8 cellular contexts compared by ENCODE assay signal in the genomic region with DNA sequence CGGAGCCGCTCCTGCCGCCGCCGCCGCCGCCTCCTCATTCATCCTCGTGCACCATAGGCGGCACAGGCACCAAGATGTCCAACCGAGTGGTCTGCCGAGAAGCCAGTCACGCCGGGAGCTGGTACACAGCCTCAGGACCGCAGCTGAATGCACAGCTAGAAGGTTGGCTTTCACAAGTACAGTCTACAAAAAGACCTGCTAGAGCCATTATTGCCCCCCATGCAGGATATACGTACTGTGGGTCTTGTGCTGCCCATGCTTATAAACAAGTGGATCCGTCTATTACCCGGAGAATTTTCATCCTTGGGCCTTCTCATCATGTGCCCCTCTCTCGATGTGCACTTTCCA. TPM values are rescaled to one million over a fixed set of nuclear protein-coding genes. Genes with fewer than 3 reads are reported as not detected.
DNase-seq lines count a peak whose midpoint lies in the region; ATAC-seq and TF ChIP-seq lines count a peak whose summit lies in the region.
"Not testable (repeated sequence)": the region's sequence is repeated elsewhere in the genome, so short reads cannot be mapped to it uniquely, and the experiment has no call there.

No MANE protein-coding gene starts in this region.

- DNase-seq in CD4-positive, CD25-positive, alpha-beta regulatory T cell; IMR-90; T-helper 17 cell; activated naive CD4-positive, alpha-beta T cell treated with anti-CD3 and anti-CD28 coated beads, Interleukin-2, amount 50 U/mL, for 72 hours (ENCODE audit: low spot score in 2 of 2); effector memory CD4-positive, alpha-beta T cell; neuronal stem cell (ENCODE audit: low spot score); thoracic aorta (ENCODE audit: low spot score): not testable (repeated sequence)

- not testable (repeated sequence) for H3K56ac ChIP-seq in IMR-90 (ENCODE audit: extremely low read depth, insufficient read depth, low read length)

- H3K9me3 ChIP-seq in CD4-positive, CD25-positive, alpha-beta regulatory T cell (ENCODE audit: control insufficient read depth in 2 of 2, low read length in 2 of 2); IMR-90 (ENCODE audit: control insufficient read depth, insufficient read depth, low read length); T-helper 17 cell (ENCODE audit: control insufficient read depth, low read length, poor library complexity, severe bottlenecking); effector memory CD4-positive, alpha-beta T cell (ENCODE audit: control insufficient read depth, low read length); neuronal stem cell (replicated peaks in 1 of 2; ENCODE audit: control insufficient read depth in 2 of 2, insufficient read depth in 1 of 2, low read depth in 1 of 2, low read length in 2 of 2); thoracic aorta: not testable (repeated sequence)

- 0 out of 2 replicates have a peak overlapping the region, but pooled peaks have one; percentile 30 for H3K4ac ChIP-seq in IMR-90 (ENCODE audit: low read depth, low read length)
- not testable (repeated sequence) for H3K4ac ChIP-seq in neuronal stem cell (ENCODE audit: low read length)

- not testable (repeated sequence) for TF ChIP-seq CTCF in IMR-90 (conservative IDR thresholded peaks at IDR 0.05; ENCODE audit: low read depth, low read length); thoracic aorta (IDR thresholded peaks at IDR 0.05)

- in situ Hi-C loops in IMR-90 (cut with MboI; ENCODE audit: low sequenced_read_pairs), result not testable (repeated sequence)

- not testable (repeated sequence) for H3K9ac ChIP-seq in IMR-90 (ENCODE audit: low read depth, low read length); neuronal stem cell (ENCODE audit: low read depth, low read length, poor library complexity)

- not testable (repeated sequence) for H4K91ac ChIP-seq in IMR-90 (ENCODE audit: insufficient read depth, low read depth, low read length); neuronal stem cell (ENCODE audit: low read depth, low read length, poor library complexity)

- H3K4me3 Mint-ChIP-seq in CD4-positive, CD25-positive, alpha-beta regulatory T cell, result peak overlapping the region; percentile 88 to 94 (median 92)
- peak overlapping the region; percentile 90 for H3K4me3 Mint-ChIP-seq in T-helper 17 cell

- not testable (repeated sequence) for H3K27me3 ChIP-seq in CD4-positive, CD25-positive, alpha-beta regulatory T cell (ENCODE audit: control insufficient read depth, insufficient read depth, low read length); IMR-90 (ENCODE audit: control insufficient read depth, insufficient read depth, low read length); effector memory CD4-positive, alpha-beta T cell (replicated peaks; ENCODE audit: control insufficient read depth, insufficient read depth, low read length, poor library complexity, severe bottlenecking); thoracic aorta (replicated peaks; ENCODE audit: insufficient read depth)
- peaks cover 10 to 51% (median 27%) of the 10 kb centered on the region in 3 experiments for H3K27me3 ChIP-seq in neuronal stem cell (ENCODE audit: control insufficient read depth in 3 of 3, insufficient read depth in 3 of 3, low read depth in 1 of 3, low read length in 3 of 3)

- H2BK20ac ChIP-seq in IMR-90 (ENCODE audit: low read depth, low read length), result not testable (repeated sequence)

- peaks cover 11 to 34% (median 26%) of the 10 kb centered on the region in 4 donors for H3K4me1 Mint-ChIP-seq in CD4-positive, CD25-positive, alpha-beta regulatory T cell
- peaks cover 24% of the 10 kb centered on the region for H3K4me1 Mint-ChIP-seq in T-helper 17 cell

- peaks cover 10% of the 10 kb centered on the region for H3K9me1 ChIP-seq in IMR-90 (ENCODE audit: insufficient read depth, low read length)

- H3K9me3 Mint-ChIP-seq in CD4-positive, CD25-positive, alpha-beta regulatory T cell; activated naive CD4-positive, alpha-beta T cell treated with anti-CD3 and anti-CD28 coated beads, Interleukin-2, amount 50 U/mL, for 72 hours: not testable (repeated sequence)

- not testable (repeated sequence) for H2BK12ac ChIP-seq in neuronal stem cell (ENCODE audit: low read length)

- H2BK120ac ChIP-seq in IMR-90 (ENCODE audit: low read depth, low read length); neuronal stem cell (ENCODE audit: low read depth, low read length): not testable (repeated sequence)

- TF ChIP-seq POLR2A in IMR-90 (IDR thresholded peaks at IDR 0.05; ENCODE audit: low read depth, low read length), result not testable (repeated sequence)

- H2AK5ac ChIP-seq in IMR-90 (ENCODE audit: low read depth, low read length); neuronal stem cell (ENCODE audit: low read depth, low read length): not testable (repeated sequence)

- not testable (repeated sequence) for H3K18ac ChIP-seq in IMR-90 (ENCODE audit: low read depth, low read length); neuronal stem cell (ENCODE audit: low read length)

- not testable (repeated sequence) for H3K23ac ChIP-seq in IMR-90 (ENCODE audit: low read depth, low read length); neuronal stem cell (ENCODE audit: low read depth, low read length, poor library complexity)

- not testable (repeated sequence) for TF ChIP-seq RAD21 in IMR-90 (IDR thresholded peaks at IDR 0.05; ENCODE audit: low read length)

- H3K4me3 ChIP-seq in CD4-positive, CD25-positive, alpha-beta regulatory T cell (ENCODE audit: low read depth, low read length), result peak overlapping the region; percentile 30
- peak overlapping the region; percentile 36 for H3K4me3 ChIP-seq in IMR-90 (ENCODE audit: insufficient read depth, low read depth, low read length)
- H3K4me3 ChIP-seq in effector memory CD4-positive, alpha-beta T cell (ENCODE audit: insufficient read depth, low read depth, low read length, poor library complexity, severe bottlenecking), result peak overlapping the region; percentile 13
- peak overlapping the region; percentile 8 for H3K4me3 ChIP-seq in iPS-11a (ENCODE audit: low read depth, low read length)
- H3K4me3 ChIP-seq in neuronal stem cell (ENCODE audit: low read length in 2 of 2), result peak overlapping the region; percentile 29 to 35
- peak overlapping the region; percentile 63 for H3K4me3 ChIP-seq in thoracic aorta

- H3K27ac Mint-ChIP-seq in CD4-positive, CD25-positive, alpha-beta regulatory T cell, result peak overlapping the region; percentile 79 to 83 (median 80)
- peak overlapping the region; percentile 75 for H3K27ac Mint-ChIP-seq in T-helper 17 cell
- peak overlapping the region; percentile 77 to 84 for H3K27ac Mint-ChIP-seq in activated naive CD4-positive, alpha-beta T cell treated with anti-CD3 and anti-CD28 coated beads, Interleukin-2, amount 50 U/mL, for 72 hours

- not testable (repeated sequence) for BruUV-seq in IMR-90 (replicated peaks; lab: Mats Ljungman, UMichigan)

- not testable (repeated sequence) for H3K14ac ChIP-seq in IMR-90 (replicated peaks; ENCODE audit: low read depth, low read length); neuronal stem cell (ENCODE audit: low read length)

- H3K36me3 ChIP-seq in CD4-positive, CD25-positive, alpha-beta regulatory T cell (ENCODE audit: control insufficient read depth, insufficient read depth, low read length); IMR-90 (ENCODE audit: control insufficient read depth, insufficient read depth, low read length); effector memory CD4-positive, alpha-beta T cell (ENCODE audit: control insufficient read depth, insufficient read depth, low read length); neuronal stem cell (replicated peaks in 1 of 2; ENCODE audit: control insufficient read depth in 2 of 2, insufficient read depth in 2 of 2, low read length in 2 of 2); thoracic aorta: not testable (repeated sequence)

- H3K79me1 ChIP-seq in IMR-90 (ENCODE audit: low read depth in 1 of 2, low read length in 2 of 2), result peaks cover 0 to 24% of the 10 kb centered on the region in 2 experiments; a peak in 2 of 4 replicates
- H3K79me1 ChIP-seq in neuronal stem cell (ENCODE audit: low read depth, low read length), result not testable (repeated sequence)

- H2BK15ac ChIP-seq in IMR-90 (ENCODE audit: low read depth, low read length); neuronal stem cell (ENCODE audit: low read length): not testable (repeated sequence)

- H2BK5ac ChIP-seq in IMR-90 (ENCODE audit: low read depth, low read length, poor library complexity, severe bottlenecking); neuronal stem cell (ENCODE audit: low read length): not testable (repeated sequence)

- CTCF ChIA-PET in IMR-90 (lab: Yijun Ruan, JAX), result not testable (repeated sequence)

- POLR2A ChIA-PET in IMR-90 (lab: Charles Lee; ENCODE audit: unreplicated experiment), result not testable (repeated sequence)

- not testable (repeated sequence) for H2AFZ ChIP-seq in IMR-90 (replicated peaks; ENCODE audit: low read length, poor library complexity)
- peak overlapping the region; percentile 72 for H2AFZ ChIP-seq in neuronal stem cell (ENCODE audit: low read length)

- H3K4me1 ChIP-seq in CD4-positive, CD25-positive, alpha-beta regulatory T cell (ENCODE audit: control insufficient read depth, insufficient read depth, low read length, poor library complexity, severe bottlenecking), result peaks cover 13% of the 10 kb centered on the region
- H3K4me1 ChIP-seq in IMR-90 (ENCODE audit: control insufficient read depth, insufficient read depth, low read length), result peaks cover 11% of the 10 kb centered on the region
- not testable (repeated sequence) for H3K4me1 ChIP-seq in effector memory CD4-positive, alpha-beta T cell (ENCODE audit: control insufficient read depth, insufficient read depth, low read length, poor library complexity, severe bottlenecking)
- H3K4me1 ChIP-seq in neuronal stem cell (ENCODE audit: control insufficient read depth in 2 of 2, insufficient read depth in 1 of 2, low read depth in 1 of 2, low read length in 2 of 2), result peaks cover 4 to 10% of the 10 kb centered on the region in 2 donors
- H3K4me1 ChIP-seq in thoracic aorta (ENCODE audit: control insufficient read depth in 1 of 2, low read depth in 2 of 2), result peaks cover 8 to 16% of the 10 kb centered on the region in 2 donors

- H3K4me2 ChIP-seq in IMR-90 (ENCODE audit: low read depth, low read length) (peak overlapping the region; percentile 30; the same call in 1 of the 2 replicates), neuronal stem cell (ENCODE audit: insufficient read depth, low read length, poor library complexity, severe bottlenecking) (peak overlapping the region; percentile 19)

- dilution Hi-C loops in IMR-90 (cut with HindIII; ENCODE audit: low sequenced_read_pairs, unreplicated experiment), result not testable (repeated sequence)

- not testable (repeated sequence) for H4K20me1 ChIP-seq in IMR-90 (ENCODE audit: insufficient read depth, low read length)

- peak overlapping the region in 1 of 2 experiments; percentile 61; a peak in 1 of 4 replicates for H4K8ac ChIP-seq in IMR-90 (ENCODE audit: low read depth in 2 of 2, low read length in 2 of 2)
- not testable (repeated sequence) for H4K8ac ChIP-seq in neuronal stem cell (ENCODE audit: low read depth, low read length)

- not testable (repeated sequence) for H2AK9ac ChIP-seq in IMR-90 (replicated peaks; ENCODE audit: low read depth, low read length, poor library complexity)

- H3K27me3 Mint-ChIP-seq in CD4-positive, CD25-positive, alpha-beta regulatory T cell, result peaks cover 19% of the 10 kb centered on the region
- not testable (repeated sequence) for H3K27me3 Mint-ChIP-seq in T-helper 17 cell

- H3K27ac ChIP-seq in CD4-positive, CD25-positive, alpha-beta regulatory T cell (ENCODE audit: insufficient read depth, low read length, poor library complexity, severe bottlenecking); IMR-90 (ENCODE audit: insufficient read depth, low read length); effector memory CD4-positive, alpha-beta T cell (ENCODE audit: insufficient read depth, low read length, poor library complexity, severe bottlenecking); neuronal stem cell (replicated peaks; ENCODE audit: low read length); thoracic aorta: not testable (repeated sequence)

- ATAC-seq in CD4-positive, CD25-positive, alpha-beta regulatory T cell (ENCODE audit: low read depth in 2 of 2); IMR-90 (ENCODE audit: low read depth); T-helper 17 cell; activated naive CD4-positive, alpha-beta T cell treated with anti-CD3 and anti-CD28 coated beads, Interleukin-2, amount 50 U/mL, for 72 hours; thoracic aorta (ENCODE audit: insufficient number of reproducible peaks, low FRiP score, low read depth): not testable (repeated sequence)

- intact Hi-C loops in IMR-90 (cut with micrococcal nuclease), result not testable (repeated sequence)

- not testable (repeated sequence) for H4K5ac ChIP-seq in IMR-90 (ENCODE audit: low read depth, low read length)

- WGBS in IMR-90 (ENCODE audit: extremely low coverage in 2 of 2, insufficient read length in 1 of 2), 2 experiments, result 20% methylated on average over 1 of the region's 18 CpGs; no CpG with 5 or more reads in 1 of the 2 experiments
- no CpG with 5 or more reads among the region's 18 CpGs for WGBS in neuronal stem cell (ENCODE audit: extremely low coverage in 2 of 2, insufficient read length in 2 of 2, insufficient replicate concordance in 1 of 2), 2 donors

- H3K36me3 Mint-ChIP-seq in CD4-positive, CD25-positive, alpha-beta regulatory T cell; T-helper 17 cell (ENCODE audit: low read depth); activated naive CD4-positive, alpha-beta T cell treated with anti-CD3 and anti-CD28 coated beads, Interleukin-2, amount 50 U/mL, for 72 hours: not testable (repeated sequence)

RNA-seq across cellular contexts. Expression of gene CBR3, which starts 4.5 kb away (rescaled TPM):
- 1.8 TPM for total RNA-seq in CD4-positive, CD25-positive, alpha-beta regulatory T cell
- polyA plus RNA-seq in CD4-positive, CD25-positive, alpha-beta regulatory T cell, result 10 to 100 TPM in 3 of 4 donors, 1 to 10 TPM in 1; 4.7 to 13.2 (median 10.8) TPM
- total RNA-seq in IMR-90 (2012; rRNA removed) (12.8 and 13.4 TPM in 2 replicates), T-helper 17 cell (1 to 10 TPM; 2.2 to 3.1 TPM), thoracic aorta (10 to 100 TPM; 19.3 to 27.6 TPM)
- 15.4 and 18.7 TPM in 2 replicates for polyA plus RNA-seq in IMR-90 (2012; rRNA removed)
- 12.7 and 18.1 TPM in 2 replicates for polyA plus RNA-seq in IMR-90 (2012; cell fraction: cytosol; rRNA removed)
- polyA plus RNA-seq in IMR-90 (2012; cell fraction: nucleus; rRNA removed; ENCODE audit: low replicate concordance), result 5.1 and 8.9 TPM in 2 replicates
- 10 to 100 TPM in 1 of 2 donors, 1 to 10 TPM in 1; 9.6 to 23.2 TPM for total RNA-seq in activated naive CD4-positive, alpha-beta T cell treated with anti-CD3 and anti-CD28 coated beads, Interleukin-2, amount 50 U/mL, for 72 hours
- not detected for polyA plus RNA-seq in neuronal stem cell (2013, experiment 1 of 2)
- 0.06 TPM for polyA plus RNA-seq in neuronal stem cell (2013, experiment 2 of 2)

RNA-seq across cellular contexts. Expression of gene DOP1B, which starts 26.2 kb away (rescaled TPM):
- total RNA-seq in CD4-positive, CD25-positive, alpha-beta regulatory T cell, result 34.6 TPM
- polyA plus RNA-seq in CD4-positive, CD25-positive, alpha-beta regulatory T cell, result 1 to 10 TPM; 3.5 to 9.1 (median 6.3) TPM
- total RNA-seq in IMR-90 (2012; rRNA removed) (7.5 and 8.8 TPM in 2 replicates), T-helper 17 cell (10 to 100 TPM; 25.3 to 35.0 TPM), thoracic aorta (10 to 100 TPM; 14.6 to 20.6 TPM)
- polyA plus RNA-seq in IMR-90 (2012; rRNA removed), result 12.2 and 13.0 TPM in 2 replicates
- 8.1 and 10.8 TPM in 2 replicates for polyA plus RNA-seq in IMR-90 (2012; cell fraction: cytosol; rRNA removed)
- 12.9 and 16.4 TPM in 2 replicates for polyA plus RNA-seq in IMR-90 (2012; cell fraction: nucleus; rRNA removed; ENCODE audit: low replicate concordance)
- total RNA-seq in activated naive CD4-positive, alpha-beta T cell treated with anti-CD3 and anti-CD28 coated beads, Interleukin-2, amount 50 U/mL, for 72 hours, result 10 to 100 TPM; 12.1 to 12.9 TPM
- polyA plus RNA-seq in neuronal stem cell (2013, experiment 1 of 2), result 3.4 TPM
- 3.7 TPM for polyA plus RNA-seq in neuronal stem cell (2013, experiment 2 of 2)

Comparison
In these comparisons a context has a peak if more than half of its experiments do, and no peak if none do; other contexts are left out.
1. H3K4me3 ChIP-seq: peak in every context shown above with its lines; median percentile 63 in thoracic aorta; 36 in IMR-90; 32 in neuronal stem cell; 30 in CD4-positive, CD25-positive, alpha-beta regulatory T cell; 13 in effector memory CD4-positive, alpha-beta T cell; 8 in iPS-11a.